In genomic region chr18:37322497-37323035, GRCh38 we compare ENCODE assay signal across 9 cellular contexts.
DNase-seq lines count a peak whose midpoint lies in the region; FAIRE-seq and TF ChIP-seq lines count a peak whose summit lies in the region.
"Had no signal": no experiment of that assay in that cellular context is flagged by ENCODE, and none has a peak within 500 bp of the region (broad histone marks: within the 10 kb centered on the region; RNA-seq: fewer than 3 reads in every experiment).

No MANE protein-coding gene starts in this region.

- TF ChIP-seq CTCF in BJ (IDR thresholded peaks at IDR 0.05; ENCODE audit: insufficient read depth, low read depth, low read length) (peak; percentile 88), HFFc6 (IDR thresholded peaks at IDR 0.05) (peak; percentile 90), astrocyte of the cerebellum (IDR thresholded peaks at IDR 0.05; ENCODE audit: low read depth, low read length, missing control alignments) (peak; percentile 86), kidney (IDR thresholded peaks at IDR 0.05; ENCODE audit: borderline replicate concordance, extremely low read depth, insufficient read depth) (peak; percentile 30)

- POLR2A ChIA-PET in BJ (lab: Charles Lee) = no interaction called here

- H3K27me3 Mint-ChIP-seq in HFFc6 (ENCODE audit: insufficient read depth) = peaks cover 71% of the 10 kb centered on the region
- H3K27me3 Mint-ChIP-seq: naive thymus-derived CD4-positive, alpha-beta T cell had no signal

- no peak overlapping the region for H3K9ac ChIP-seq in kidney (ENCODE audit: low read length in 2 of 2)

- no peak overlapping the region for H3K27ac Mint-ChIP-seq in HFFc6

- H3K9me3 ChIP-seq in kidney (ENCODE audit: control insufficient read depth in 1 of 2, low read length in 2 of 2) = no peaks in the 10 kb centered on the region

- no peaks in the 10 kb centered on the region for H3K4me1 Mint-ChIP-seq in HFFc6 (ENCODE audit: low read depth)
- H3K4me1 Mint-ChIP-seq: naive thymus-derived CD4-positive, alpha-beta T cell had no signal

- no peaks in the 10 kb centered on the region for H3K4me1 ChIP-seq in kidney (ENCODE audit: control insufficient read depth in 1 of 2, insufficient read depth in 1 of 2, low read depth in 1 of 2, low read length in 2 of 2)

- TF ChIP-seq POLR2A in GM12891 (IDR thresholded peaks at IDR 0.05; ENCODE audit: low read depth, low read length) = no peak

- H3K27ac ChIP-seq in kidney (ENCODE audit: low read depth in 2 of 2, low read length in 2 of 2) = no peak overlapping the region

- H3K4me3 ChIP-seq in BJ (ENCODE audit: low read depth, low read length) = no peak overlapping the region
- no peak overlapping the region for H3K4me3 ChIP-seq in astrocyte of the cerebellum (ENCODE audit: low read depth, low read length)
- H3K4me3 ChIP-seq in kidney (ENCODE audit: low read length in 2 of 2) = no peak overlapping the region

- H3K36me3 Mint-ChIP-seq in HFFc6 (ENCODE audit: low read depth) = no peaks in the 10 kb centered on the region
- H3K36me3 Mint-ChIP-seq: naive thymus-derived CD4-positive, alpha-beta T cell had no signal

- in situ Hi-C loops in astrocyte of the cerebellum (cut with HindIII; ENCODE audit: low sequenced_read_pairs) = no loop called here

- DNase-seq in BJ (ENCODE audit: low read depth) (no peak), GM12891 (ENCODE audit: insufficient read length, low spot score) (peak; percentile 67), HFFc6 (no peak), NCI-H1105 (lab: John Stamatoyannopoulos, UW) (peak; percentile 21), astrocyte of the cerebellum (ENCODE audit: low read depth) (no peak), kidney (no peak), urothelium cell line (ENCODE audit: low spot score) (peak; percentile 54)
- DNase-seq in stimulated activated naive CD4-positive, alpha-beta T cell treated with Interleukin-2 at 50 U/mL for 16 hours (lab: John Stamatoyannopoulos, UW) = no peak

- intact Hi-C loops in kidney (cut with DNase I) = no loop called here

- FAIRE-seq in GM12891 (lab: Jason Lieb, UNC) = peak; percentile 9
- no peak for FAIRE-seq in kidney (lab: Jason Lieb, UNC)
- FAIRE-seq in urothelium cell line (lab: Jason Lieb, UNC) = no peak

- no peak overlapping the region for H3K4me3 Mint-ChIP-seq in HFFc6
- H3K4me3 Mint-ChIP-seq: naive thymus-derived CD4-positive, alpha-beta T cell had no signal

- CTCF ChIA-PET in BJ (lab: Yijun Ruan, JAX) = interaction anchor here (0.6 to 3.1 kb wide), 11 partner anchors 10 to 139 kb away, joined by 3 to 17 read pairs (median 7); no protein-coding TSS in a partner anchor

- H3K27me3 ChIP-seq in BJ (ENCODE audit: control insufficient read depth, insufficient read depth, low read length) = peaks cover 4% of the 10 kb centered on the region

- H3K9me3 Mint-ChIP-seq in HFFc6 = no peaks in the 10 kb centered on the region

- H3K36me3 ChIP-seq in BJ (ENCODE audit: control insufficient read depth, insufficient read depth, low read length) (no peaks in the 10 kb centered on the region), kidney (ENCODE audit: control insufficient read depth in 1 of 2, insufficient read depth in 2 of 2, low read length in 2 of 2) (no peaks in the 10 kb centered on the region)

TF ChIP-seq in GM12891, 5 proteins besides CTCF, POLR2A, EP300 and RAD21:
- TF ChIP-seq SPI1 (IDR thresholded peaks at IDR 0.05; ENCODE audit: low read depth, low read length) (no peak), PAX5 (IDR thresholded peaks at IDR 0.05; ENCODE audit: insufficient read depth, low read length, severe bottlenecking) (no peak), POLR2AphosphoS5 (IDR thresholded peaks at IDR 0.05; ENCODE audit: low read depth, low read length) (no peak), TAF1 (IDR thresholded peaks at IDR 0.05; ENCODE audit: low read depth, low read length) (no peak), POU2F2 (IDR thresholded peaks at IDR 0.05; ENCODE audit: low read depth, low read length) (no peak)

Comparison
In these comparisons a context has a peak if more than half of its experiments do, and no peak if none do; other contexts are left out.
1. DNase-seq: peak in GM12891 (single experiment), NCI-H1105 (single experiment) and urothelium cell line (single experiment); none in BJ (single experiment), HFFc6 (single experiment), astrocyte of the cerebellum (single experiment), kidney (single experiment) and stimulated activated naive CD4-positive, alpha-beta T cell treated with Interleukin-2 at 50 U/mL for 16 hours (single experiment).
2. CTCF ChIP-seq: peak in every context shown above with its lines; median percentile 90 in HFFc6; 88 in BJ; 86 in astrocyte of the cerebellum; 30 in kidney.